In the genomic region with DNA sequence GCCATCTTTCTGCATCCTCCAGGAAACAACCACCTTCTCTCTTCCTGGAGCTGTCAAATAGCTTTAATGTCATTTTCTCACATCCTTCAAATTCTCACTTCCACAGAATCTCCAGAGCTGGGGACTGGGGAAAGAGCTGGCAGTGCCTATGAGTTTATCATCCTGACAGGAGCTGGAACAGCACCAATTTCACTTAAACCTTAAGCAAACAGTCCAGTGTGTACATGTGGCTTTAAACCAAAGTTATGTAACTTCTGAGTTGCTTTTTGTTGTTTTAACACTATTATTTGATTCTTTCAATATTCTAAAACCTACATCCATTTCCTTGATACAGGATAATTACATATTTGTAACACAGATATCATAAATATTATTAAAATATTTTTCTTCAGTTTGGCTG, we compare ENCODE assay signal across 23 cellular contexts.
DNase-seq lines count a peak whose midpoint lies in the region; ATAC-seq and TF ChIP-seq lines count a peak whose summit lies in the region.
"Had no signal": no experiment of that assay in that cellular context is flagged by ENCODE, and none has a peak within 500 bp of the region (broad histone marks: within the 10 kb centered on the region; RNA-seq: fewer than 3 reads in every experiment).

No MANE protein-coding gene starts in this region.

- DNase-seq in SHP77 (lab: John Stamatoyannopoulos, UW) (peak; percentile 31 to 60), SHP77 treated with DMSO at 0.1 percent for 48 hours (lab: John Stamatoyannopoulos, UW) (no peak), HT-29 (ENCODE audit: low spot score) (peak; percentile 48), astrocyte of the hippocampus (ENCODE audit: low read depth, low spot score) (peak; percentile 45), neural progenitor cell (ENCODE audit: low spot score) (no peak), foreskin melanocyte (no peak)
- no peak for DNase-seq in activated CD4-positive, CD25-positive, alpha-beta regulatory T cell (lab: John Stamatoyannopoulos, UW)
- DNase-seq: DMS79, GF-D8, GOT3, HCEC 1CT, IMR-90, KG1, NCI-H1048, NCI-H1417 treated with DMSO at 0.1 percent for 48 hours, NCI-H1694 treated with DMSO at 0.1 percent for 48 hours, NCI-H2081 treated with DMSO at 0.1 percent for 48 hours, NCI-H2171 treated with DMSO at 0.1 percent for 48 hours, NCI-H345, NCI-H526, Peyer's patch had no signal

- H3K79me2 ChIP-seq in neural progenitor cell (ENCODE audit: low read depth), result no peaks in the 10 kb centered on the region

- H3K4me3 ChIP-seq in neural progenitor cell, result no peak overlapping the region
- H3K4me3 ChIP-seq: Peyer's patch, SJSA1 had no signal

- no peak overlapping the region for H3K4me3 Mint-ChIP-seq in neural progenitor cell

- no peak overlapping the region for H3K4me2 ChIP-seq in neural progenitor cell

- H3F3A ChIP-seq in neural progenitor cell (ENCODE audit: low read depth), result peaks cover 13% of the 10 kb centered on the region

- no peaks in the 10 kb centered on the region for H3K36me3 Mint-ChIP-seq in neural progenitor cell

- H3K27me3 ChIP-seq in neural progenitor cell, result no peaks in the 10 kb centered on the region
- H3K27me3 ChIP-seq: Peyer's patch had no signal

- no peaks in the 10 kb centered on the region for H3K9me3 ChIP-seq in neural progenitor cell (ENCODE audit: low read depth)
- H3K9me3 ChIP-seq: Peyer's patch, SJSA1 had no signal

- no peaks in the 10 kb centered on the region for H3K36me3 ChIP-seq in neural progenitor cell
- H3K36me3 ChIP-seq: Peyer's patch, SJSA1 had no signal

- no peaks in the 10 kb centered on the region for H4K20me1 ChIP-seq in neural progenitor cell (ENCODE audit: low read depth)

- H3K27ac Mint-ChIP-seq in neural progenitor cell, result no peak overlapping the region

- no peak for TF ChIP-seq CTCF in neural progenitor cell (IDR thresholded peaks at IDR 0.05)

- ATAC-seq in GM21447 (IDR thresholded peaks at IDR 0.05; ENCODE audit: unreplicated experiment), result no peak

- no peak overlapping the region for H3K27ac ChIP-seq in neural progenitor cell
- H3K27ac ChIP-seq: Peyer's patch, SJSA1 had no signal

- peaks cover 14% of the 10 kb centered on the region for H3K4me1 ChIP-seq in neural progenitor cell
- H3K4me1 ChIP-seq: Peyer's patch, SJSA1 had no signal

- H3K9ac ChIP-seq in neural progenitor cell, result no peak overlapping the region

- H3K4me1 Mint-ChIP-seq in neural progenitor cell, result peaks cover 10% of the 10 kb centered on the region

- H3K9me3 Mint-ChIP-seq in neural progenitor cell, result no peaks in the 10 kb centered on the region

- H2AFZ ChIP-seq in neural progenitor cell (replicated peaks), result peak overlapping the region; percentile 53

- peaks cover 3% of the 10 kb centered on the region for H3K27me3 Mint-ChIP-seq in neural progenitor cell (ENCODE audit: insufficient read depth, low read depth)

Comparison
In these comparisons a context has a peak if more than half of its experiments do, and no peak if none do; other contexts are left out.
1. DNase-seq: peak in SHP77 (2 of 2), HT-29 (single experiment) and astrocyte of the hippocampus (single experiment); none in SHP77 treated with DMSO at 0.1 percent for 48 hours (single experiment), neural progenitor cell (single experiment), activated CD4-positive, CD25-positive, alpha-beta regulatory T cell (0 of 4) and foreskin melanocyte (single experiment).